In the genomic region with DNA sequence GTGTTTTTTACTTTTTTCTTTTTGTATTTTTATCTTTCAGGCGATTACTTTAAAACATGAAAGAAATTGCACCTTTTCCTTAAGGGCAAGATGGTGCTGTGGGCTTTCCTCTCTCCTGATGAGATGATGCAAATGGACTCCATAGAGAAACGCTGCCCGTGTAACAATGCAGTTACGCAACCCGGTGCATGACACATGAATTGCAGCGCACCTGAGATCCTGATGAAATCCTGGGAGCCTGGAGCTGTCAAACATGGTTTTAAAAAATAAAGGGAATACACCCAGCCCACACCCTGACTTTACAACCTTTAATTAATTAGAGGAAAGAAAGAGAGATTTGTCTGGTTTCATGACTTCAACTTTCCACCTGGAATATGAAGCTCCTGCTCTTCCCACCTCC, we compare ENCODE assay signal across 1 cellular context.
TF ChIP-seq lines count a peak whose summit lies in the region.

No MANE protein-coding gene starts in this region.

TF ChIP-seq in HepG2, 621 proteins besides CTCF, POLR2A, EP300 and RAD21 (continued from another document):
- TF ChIP-seq, protein P1, sequence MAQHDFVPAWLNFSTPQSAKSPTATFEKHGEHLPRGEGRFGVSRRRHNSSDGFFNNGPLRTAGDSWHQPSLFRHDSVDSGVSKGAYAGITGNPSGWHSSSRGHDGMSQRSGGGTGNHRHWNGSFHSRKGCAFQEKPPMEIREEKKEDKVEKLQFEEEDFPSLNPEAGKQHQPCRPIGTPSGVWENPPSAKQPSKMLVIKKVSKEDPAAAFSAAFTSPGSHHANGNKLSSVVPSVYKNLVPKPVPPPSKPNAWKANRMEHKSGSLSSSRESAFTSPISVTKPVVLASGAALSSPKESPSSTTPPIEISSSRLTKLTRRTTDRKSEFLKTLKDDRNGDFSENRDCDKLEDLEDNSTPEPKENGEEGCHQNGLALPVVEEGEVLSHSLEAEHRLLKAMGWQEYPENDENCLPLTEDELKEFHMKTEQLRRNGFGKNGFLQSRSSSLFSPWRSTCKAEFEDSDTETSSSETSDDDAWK (CRISPR knock-in tag; IDR thresholded peaks at IDR 0.05): no peak
- TF ChIP-seq TCF7 (IDR thresholded peaks at IDR 0.05; ENCODE audit: low read depth): peak; percentile 10; the same call in 1 of the 2 replicates
- TF ChIP-seq ZNF343 (CRISPR knock-in tag; IDR thresholded peaks at IDR 0.05): no peak
- TF ChIP-seq HOXA5 (CRISPR knock-in tag; IDR thresholded peaks at IDR 0.05): 0 out of 2 replicates have a peak, but pooled peaks have one; percentile 29
- TF ChIP-seq MNT (IDR thresholded peaks at IDR 0.05): no peak
- TF ChIP-seq CENPX (CRISPR knock-in tag; IDR thresholded peaks at IDR 0.05): no peak
- TF ChIP-seq TGIF2 (CRISPR knock-in tag; IDR thresholded peaks at IDR 0.05): peak; percentile 75
- 0 out of 2 replicates have a peak, but pooled peaks have one; percentile 28 for TF ChIP-seq MEIS2 (CRISPR knock-in tag; IDR thresholded peaks at IDR 0.05)
- no peak for TF ChIP-seq RXRA (CRISPR knock-in tag; IDR thresholded peaks at IDR 0.05)
- no peak for TF ChIP-seq ZNF136 (CRISPR knock-in tag; IDR thresholded peaks at IDR 0.05; ENCODE audit: low read depth)
- TF ChIP-seq SOX5 (CRISPR knock-in tag; IDR thresholded peaks at IDR 0.05; ENCODE audit: borderline replicate concordance): peak; percentile 67; the same call in 1 of the 2 replicates
- TF ChIP-seq NR2C2 (CRISPR knock-in tag; IDR thresholded peaks at IDR 0.05; ENCODE audit: borderline replicate concordance): peak; percentile 51
- TF ChIP-seq ZNF224 (CRISPR knock-in tag; IDR thresholded peaks at IDR 0.05): no peak
- no peak for TF ChIP-seq DNMT1 (CRISPR knock-in tag; IDR thresholded peaks at IDR 0.05)
- TF ChIP-seq SMC3 (IDR thresholded peaks at IDR 0.05; ENCODE audit: low read length): peak; percentile 54
- 0 out of 2 replicates have a peak, but pooled peaks have one; percentile 40 for TF ChIP-seq KAT7 (CRISPR knock-in tag; IDR thresholded peaks at IDR 0.05; ENCODE audit: borderline replicate concordance)
- TF ChIP-seq KDM1A (CRISPR knock-in tag; IDR thresholded peaks at IDR 0.05): peak; percentile 73; the same call in 1 of the 2 replicates
- 0 out of 2 replicates have a peak, but pooled peaks have one; percentile 36 for TF ChIP-seq KAT8 (CRISPR knock-in tag; IDR thresholded peaks at IDR 0.05)
- TF ChIP-seq GLI4 (CRISPR knock-in tag; IDR thresholded peaks at IDR 0.05; ENCODE audit: borderline replicate concordance): no peak
- TF ChIP-seq ZNF609 (CRISPR knock-in tag; IDR thresholded peaks at IDR 0.05; ENCODE audit: borderline replicate concordance): no peak
- TF ChIP-seq CEBPB (IDR thresholded peaks at IDR 0.05; ENCODE audit: borderline replicate concordance, low read depth, low read length): peak; percentile 100
- TF ChIP-seq MBNL3 (CRISPR knock-in tag; conservative IDR thresholded peaks at IDR 0.05): no peak
- peak; percentile 48; the same call in 1 of the 2 replicates for TF ChIP-seq SMAD3 (CRISPR knock-in tag; IDR thresholded peaks at IDR 0.05)
- TF ChIP-seq FLYWCH1 (CRISPR knock-in tag; IDR thresholded peaks at IDR 0.05): no peak
- TF ChIP-seq FOXA3 (CRISPR knock-in tag; IDR thresholded peaks at IDR 0.05): peak; percentile 76; the same call in 1 of the 2 replicates
- TF ChIP-seq SOX13 (IDR thresholded peaks at IDR 0.05): 0 out of 2 replicates have a peak, but pooled peaks have one; percentile 42
- TF ChIP-seq SOX13 (CRISPR knock-in tag; conservative IDR thresholded peaks at IDR 0.05 in 1 of 2, IDR thresholded peaks at IDR 0.05 in 1 of 2): peak in 1 of 2 experiments; percentile 83; a peak in 2 of 4 replicates
- TF ChIP-seq, protein P2, sequence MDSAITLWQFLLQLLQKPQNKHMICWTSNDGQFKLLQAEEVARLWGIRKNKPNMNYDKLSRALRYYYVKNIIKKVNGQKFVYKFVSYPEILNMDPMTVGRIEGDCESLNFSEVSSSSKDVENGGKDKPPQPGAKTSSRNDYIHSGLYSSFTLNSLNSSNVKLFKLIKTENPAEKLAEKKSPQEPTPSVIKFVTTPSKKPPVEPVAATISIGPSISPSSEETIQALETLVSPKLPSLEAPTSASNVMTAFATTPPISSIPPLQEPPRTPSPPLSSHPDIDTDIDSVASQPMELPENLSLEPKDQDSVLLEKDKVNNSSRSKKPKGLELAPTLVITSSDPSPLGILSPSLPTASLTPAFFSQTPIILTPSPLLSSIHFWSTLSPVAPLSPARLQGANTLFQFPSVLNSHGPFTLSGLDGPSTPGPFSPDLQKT (CRISPR knock-in tag; IDR thresholded peaks at IDR 0.05; ENCODE audit: borderline replicate concordance): no peak
- TF ChIP-seq HMG20A (CRISPR knock-in tag; IDR thresholded peaks at IDR 0.05; ENCODE audit: borderline replicate concordance): peak; percentile 55; the same call in 1 of the 2 replicates
- TF ChIP-seq FOXK1 (CRISPR knock-in tag; IDR thresholded peaks at IDR 0.05; ENCODE audit: borderline replicate concordance, low read depth): peak; percentile 44; the same call in 1 of the 2 replicates
- no peak for TF ChIP-seq ZNF879 (CRISPR knock-in tag; IDR thresholded peaks at IDR 0.05)
